ENCODE assay signal across 1 cellular context in genomic region chr1:42657981-42658879, GRCh38.
A peak's percentile ranks its signal among the peaks of the same experiment; 100 is the strongest.
TF ChIP-seq lines count a peak whose summit lies in the region.

Gene PPIH (plus strand): TSS chr1:42658423. CDS start chr1:42658447, 24 bp downstream.

TF ChIP-seq in HEK293, 187 proteins besides CTCF, POLR2A, EP300 and RAD21 (continued from another document):
- TF ChIP-seq ZBTB10 (tag by site-specific recombination; IDR thresholded peaks at IDR 0.05) = 0 out of 2 replicates have a peak, but pooled peaks have one; percentile 54
- TF ChIP-seq, protein P1, sequence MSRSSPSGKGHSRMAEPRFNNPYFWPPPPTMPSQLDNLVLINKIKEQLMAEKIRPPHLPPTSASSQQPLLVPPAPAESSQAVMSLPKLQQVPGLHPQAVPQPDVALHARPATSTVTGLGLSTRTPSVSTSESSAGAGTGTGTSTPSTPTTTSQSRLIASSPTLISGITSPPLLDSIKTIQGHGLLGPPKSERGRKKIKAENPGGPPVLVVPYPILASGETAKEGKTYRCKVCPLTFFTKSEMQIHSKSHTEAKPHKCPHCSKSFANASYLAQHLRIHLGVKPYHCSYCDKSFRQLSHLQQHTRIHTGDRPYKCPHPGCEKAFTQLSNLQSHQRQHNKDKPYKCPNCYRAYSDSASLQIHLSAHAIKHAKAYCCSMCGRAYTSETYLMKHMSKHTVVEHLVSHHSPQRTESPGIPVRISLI (tag by site-specific recombination; IDR thresholded peaks at IDR 0.05) = no peak
- TF ChIP-seq SP3 (tag by site-specific recombination; IDR thresholded peaks at IDR 0.05) = peak; percentile 79
- peak; percentile 61; the same call in 1 of the 2 replicates for TF ChIP-seq ZNF391 (tag by site-specific recombination; IDR thresholded peaks at IDR 0.05; ENCODE audit: borderline replicate concordance, low read depth)
- peak; percentile 95 for TF ChIP-seq ZBTB17 (tag by site-specific recombination; IDR thresholded peaks at IDR 0.05)
- peak; percentile 86 for TF ChIP-seq YY2 (tag by site-specific recombination; IDR thresholded peaks at IDR 0.05)
- peak; percentile 70 for TF ChIP-seq ZBTB21 (tag by site-specific recombination; IDR thresholded peaks at IDR 0.05)
- TF ChIP-seq, protein P2, sequence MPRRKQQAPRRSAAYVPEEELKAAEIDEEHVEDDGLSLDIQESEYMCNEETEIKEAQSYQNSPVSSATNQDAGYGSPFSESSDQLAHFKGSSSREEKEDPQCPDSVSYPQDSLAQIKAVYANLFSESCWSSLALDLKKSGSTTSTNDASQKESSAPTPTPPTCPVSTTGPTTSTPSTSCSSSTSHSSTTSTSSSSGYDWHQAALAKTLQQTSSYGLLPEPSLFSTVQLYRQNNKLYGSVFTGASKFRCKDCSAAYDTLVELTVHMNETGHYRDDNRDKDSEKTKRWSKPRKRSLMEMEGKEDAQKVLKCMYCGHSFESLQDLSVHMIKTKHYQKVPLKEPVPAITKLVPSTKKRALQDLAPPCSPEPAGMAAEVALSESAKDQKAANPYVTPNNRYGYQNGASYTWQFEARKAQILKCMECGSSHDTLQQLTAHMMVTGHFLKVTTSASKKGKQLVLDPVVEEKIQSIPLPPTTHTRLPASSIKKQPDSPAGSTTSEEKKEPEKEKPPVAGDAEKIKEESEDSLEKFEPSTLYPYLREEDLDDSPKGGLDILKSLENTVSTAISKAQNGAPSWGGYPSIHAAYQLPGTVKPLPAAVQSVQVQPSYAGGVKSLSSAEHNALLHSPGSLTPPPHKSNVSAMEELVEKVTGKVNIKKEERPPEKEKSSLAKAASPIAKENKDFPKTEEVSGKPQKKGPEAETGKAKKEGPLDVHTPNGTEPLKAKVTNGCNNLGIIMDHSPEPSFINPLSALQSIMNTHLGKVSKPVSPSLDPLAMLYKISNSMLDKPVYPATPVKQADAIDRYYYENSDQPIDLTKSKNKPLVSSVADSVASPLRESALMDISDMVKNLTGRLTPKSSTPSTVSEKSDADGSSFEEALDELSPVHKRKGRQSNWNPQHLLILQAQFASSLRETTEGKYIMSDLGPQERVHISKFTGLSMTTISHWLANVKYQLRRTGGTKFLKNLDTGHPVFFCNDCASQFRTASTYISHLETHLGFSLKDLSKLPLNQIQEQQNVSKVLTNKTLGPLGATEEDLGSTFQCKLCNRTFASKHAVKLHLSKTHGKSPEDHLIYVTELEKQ (tag by site-specific recombination; IDR thresholded peaks at IDR 0.05; ENCODE audit: borderline replicate concordance) = no peak
- no peak for TF ChIP-seq ZNF248 (tag by site-specific recombination; IDR thresholded peaks at IDR 0.05)
- peak; percentile 87 for TF ChIP-seq ZNF660 (tag by site-specific recombination; IDR thresholded peaks at IDR 0.05)
- 0 out of 2 replicates have a peak, but pooled peaks have one; percentile 44 for TF ChIP-seq ZSCAN4 (tag by site-specific recombination; IDR thresholded peaks at IDR 0.05)
- TF ChIP-seq, protein P3, sequence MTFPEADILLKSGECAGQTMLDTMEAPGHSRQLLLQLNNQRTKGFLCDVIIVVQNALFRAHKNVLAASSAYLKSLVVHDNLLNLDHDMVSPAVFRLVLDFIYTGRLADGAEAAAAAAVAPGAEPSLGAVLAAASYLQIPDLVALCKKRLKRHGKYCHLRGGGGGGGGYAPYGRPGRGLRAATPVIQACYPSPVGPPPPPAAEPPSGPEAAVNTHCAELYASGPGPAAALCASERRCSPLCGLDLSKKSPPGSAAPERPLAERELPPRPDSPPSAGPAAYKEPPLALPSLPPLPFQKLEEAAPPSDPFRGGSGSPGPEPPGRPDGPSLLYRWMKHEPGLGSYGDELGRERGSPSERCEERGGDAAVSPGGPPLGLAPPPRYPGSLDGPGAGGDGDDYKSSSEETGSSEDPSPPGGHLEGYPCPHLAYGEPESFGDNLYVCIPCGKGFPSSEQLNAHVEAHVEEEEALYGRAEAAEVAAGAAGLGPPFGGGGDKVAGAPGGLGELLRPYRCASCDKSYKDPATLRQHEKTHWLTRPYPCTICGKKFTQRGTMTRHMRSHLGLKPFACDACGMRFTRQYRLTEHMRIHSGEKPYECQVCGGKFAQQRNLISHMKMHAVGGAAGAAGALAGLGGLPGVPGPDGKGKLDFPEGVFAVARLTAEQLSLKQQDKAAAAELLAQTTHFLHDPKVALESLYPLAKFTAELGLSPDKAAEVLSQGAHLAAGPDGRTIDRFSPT (tag by site-specific recombination; IDR thresholded peaks at IDR 0.05) = 0 out of 2 replicates have a peak, but pooled peaks have one; percentile 32
- peak; percentile 72 for TF ChIP-seq SP7 (tag by site-specific recombination; IDR thresholded peaks at IDR 0.05)
- peak; percentile 85 for TF ChIP-seq YY1 (tag by site-specific recombination; IDR thresholded peaks at IDR 0.05)
- no peak for TF ChIP-seq ZNF624 (tag by site-specific recombination; IDR thresholded peaks at IDR 0.05)
- no peak for TF ChIP-seq ZBTB1 (tag by site-specific recombination; IDR thresholded peaks at IDR 0.05)
- TF ChIP-seq, protein P4, sequence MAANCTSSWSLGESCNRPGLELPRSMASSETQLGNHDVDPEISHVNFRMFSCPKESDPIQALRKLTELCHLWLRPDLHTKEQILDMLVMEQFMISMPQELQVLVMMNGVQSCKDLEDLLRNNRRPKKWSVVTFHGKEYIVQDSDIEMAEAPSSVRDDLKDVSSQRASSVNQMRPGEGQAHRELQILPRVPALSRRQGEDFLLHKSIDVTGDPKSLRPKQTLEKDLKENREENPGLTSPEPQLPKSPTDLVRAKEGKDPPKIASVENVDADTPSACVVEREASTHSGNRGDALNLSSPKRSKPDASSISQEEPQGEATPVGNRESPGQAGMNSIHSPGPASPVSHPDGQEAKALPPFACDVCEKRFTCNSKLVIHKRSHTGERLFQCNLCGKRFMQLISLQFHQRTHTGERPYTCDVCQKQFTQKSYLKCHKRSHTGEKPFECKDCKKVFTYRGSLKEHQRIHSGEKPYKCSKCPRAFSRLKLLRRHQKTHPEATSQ (tag by site-specific recombination; IDR thresholded peaks at IDR 0.05) = 0 out of 2 replicates have a peak, but pooled peaks have one; percentile 4
- peak; percentile 64; the same call in 1 of the 2 replicates for TF ChIP-seq PATZ1 (tag by site-specific recombination; IDR thresholded peaks at IDR 0.05)
- peak; percentile 17; the same call in 1 of the 2 replicates for TF ChIP-seq KLF1 (tag by site-specific recombination; IDR thresholded peaks at IDR 0.05)
- peak; percentile 44; the same call in 1 of the 2 replicates for TF ChIP-seq ZNF341 (tag by site-specific recombination; IDR thresholded peaks at IDR 0.05; ENCODE audit: low read depth)
- TF ChIP-seq GLIS2 (tag by site-specific recombination; IDR thresholded peaks at IDR 0.05) = peak; percentile 26; the same call in 1 of the 2 replicates
- TF ChIP-seq ZNF24 (tag by site-specific recombination; IDR thresholded peaks at IDR 0.05) = 0 out of 2 replicates have a peak, but pooled peaks have one; percentile 27
- peak; percentile 87 for TF ChIP-seq ZBTB20 (tag by site-specific recombination; IDR thresholded peaks at IDR 0.05)
- peak; percentile 50; the same call in 1 of the 2 replicates for TF ChIP-seq PRDM1 (tag by site-specific recombination; IDR thresholded peaks at IDR 0.05)
- no peak for TF ChIP-seq ZNF596 (tag by site-specific recombination; IDR thresholded peaks at IDR 0.05)
- TF ChIP-seq ZNF843 (tag by site-specific recombination; IDR thresholded peaks at IDR 0.05) = no peak
- TF ChIP-seq ZNF18 (tag by site-specific recombination; IDR thresholded peaks at IDR 0.05) = peak; percentile 99
- TF ChIP-seq ZNF223 (tag by site-specific recombination; IDR thresholded peaks at IDR 0.05) = no peak
